1 cellular context compared by ENCODE assay signal in the genomic region with DNA sequence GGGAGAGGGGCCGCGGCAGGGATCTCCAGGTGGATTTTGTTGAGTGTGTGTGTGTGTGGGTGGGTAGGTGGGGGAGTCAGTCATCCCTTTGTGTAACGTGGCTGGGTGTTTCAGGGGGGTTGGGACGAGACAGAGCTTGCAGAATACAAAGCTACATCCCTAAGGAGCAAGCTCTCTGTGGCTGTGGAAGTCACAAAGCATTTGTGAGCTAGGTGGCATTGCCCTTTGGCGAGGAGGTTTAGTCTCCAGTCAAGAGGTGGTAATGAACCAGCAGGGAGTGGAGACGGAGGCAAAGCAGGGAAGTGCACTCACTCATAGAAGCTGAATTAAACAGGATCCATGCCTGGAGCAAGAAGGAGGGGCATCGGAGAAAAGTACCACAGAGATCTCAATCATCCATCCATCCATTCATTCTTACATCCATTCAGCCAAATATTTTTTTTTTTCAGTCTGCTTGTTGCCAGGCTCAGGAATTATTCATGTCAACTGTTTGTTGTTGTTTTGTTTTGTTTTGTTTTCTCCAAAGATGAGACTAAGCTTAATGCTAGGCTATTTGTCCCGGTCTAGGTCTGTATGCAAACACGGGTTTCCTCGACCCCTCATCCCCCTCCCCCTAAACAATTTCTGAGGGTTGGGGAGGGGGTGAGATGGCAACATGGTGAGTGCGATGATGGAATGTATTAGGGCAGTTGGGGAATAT.
TF ChIP-seq lines count a peak whose summit lies in the region.

No MANE protein-coding gene starts in this region.

TF ChIP-seq in WTC11, 78 proteins besides CTCF, POLR2A, EP300 and RAD21 (continued from another document):
- TF ChIP-seq ARID4B (CRISPR knock-in tag; IDR thresholded peaks at IDR 0.05; ENCODE audit: borderline replicate concordance) (no peak), PREB (CRISPR knock-in tag; IDR thresholded peaks at IDR 0.05; ENCODE audit: borderline replicate concordance) (no peak), ETV6 (CRISPR knock-in tag; IDR thresholded peaks at IDR 0.05) (no peak), PRRX2 (CRISPR knock-in tag; IDR thresholded peaks at IDR 0.05) (no peak), TEAD4 (CRISPR knock-in tag; IDR thresholded peaks at IDR 0.05) (no peak), ZNF317 (CRISPR knock-in tag; IDR thresholded peaks at IDR 0.05; ENCODE audit: borderline replicate concordance, low read depth) (no peak), E2F1 (CRISPR knock-in tag; IDR thresholded peaks at IDR 0.05) (no peak), FOXJ3 (CRISPR knock-in tag; IDR thresholded peaks at IDR 0.05; ENCODE audit: borderline replicate concordance) (no peak)
- TF ChIP-seq, protein P1, sequence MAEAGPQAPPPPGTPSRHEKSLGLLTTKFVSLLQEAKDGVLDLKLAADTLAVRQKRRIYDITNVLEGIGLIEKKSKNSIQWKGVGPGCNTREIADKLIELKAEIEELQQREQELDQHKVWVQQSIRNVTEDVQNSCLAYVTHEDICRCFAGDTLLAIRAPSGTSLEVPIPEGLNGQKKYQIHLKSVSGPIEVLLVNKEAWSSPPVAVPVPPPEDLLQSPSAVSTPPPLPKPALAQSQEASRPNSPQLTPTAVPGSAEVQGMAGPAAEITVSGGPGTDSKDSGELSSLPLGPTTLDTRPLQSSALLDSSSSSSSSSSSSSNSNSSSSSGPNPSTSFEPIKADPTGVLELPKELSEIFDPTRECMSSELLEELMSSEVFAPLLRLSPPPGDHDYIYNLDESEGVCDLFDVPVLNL (CRISPR knock-in tag; IDR thresholded peaks at IDR 0.05; ENCODE audit: borderline replicate concordance, low read depth) = no peak
TF ChIP-seq in WTC11: peak in this region for 0.
